Comparison of ENCODE assay signal across 10 cellular contexts in the genomic region with DNA sequence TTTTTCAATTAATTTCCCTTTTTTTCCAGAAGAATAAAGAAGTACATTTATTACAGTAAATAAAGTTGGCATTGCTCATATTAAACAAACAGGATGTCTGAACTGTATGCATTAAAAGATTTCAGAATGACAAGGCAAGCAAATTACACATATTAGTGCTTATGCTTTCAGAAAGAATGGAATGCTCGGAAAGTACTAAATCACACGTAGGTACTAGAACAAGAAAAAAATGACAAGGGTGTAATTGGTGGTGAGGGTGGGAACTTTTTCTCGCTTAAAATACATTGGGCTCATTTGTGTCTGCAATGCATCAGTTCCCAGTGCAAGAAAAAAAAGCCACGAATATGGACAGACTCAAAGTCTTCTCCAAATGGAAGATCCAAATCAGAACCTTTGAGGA. TPM values are rescaled to one million over a fixed set of nuclear protein-coding genes. Genes with fewer than 3 reads are reported as not detected.
DNase-seq lines count a peak whose midpoint lies in the region; ATAC-seq lines count a peak whose summit lies in the region.
"Had no signal": no experiment of that assay in that cellular context is flagged by ENCODE, and none has a peak within 500 bp of the region (broad histone marks: within the 10 kb centered on the region; RNA-seq: fewer than 3 reads in every experiment).

No MANE protein-coding gene starts in this region.

- no peaks in the 10 kb centered on the region for H3K27me3 Mint-ChIP-seq in activated CD4-positive, alpha-beta memory T cell treated with anti-CD3 and anti-CD28 coated beads, Interleukin-2, amount 10 ng/mL, durations not matched to agents 7 days and 5 days
- H3K27me3 Mint-ChIP-seq in natural killer cell treated with Interleukin-12 subunit alpha and Interleukin-12 subunit beta and Interleukin-15 and Interleukin-18, amount 100 ng/mL, for 72 hours = no peaks in the 10 kb centered on the region

- POLR2A ChIA-PET in activated CD4-positive, alpha-beta memory T cell treated with anti-CD3 and anti-CD28 coated beads, Interleukin-2, amount 10 ng/mL, durations not matched to agents 7 days and 5 days (lab: Charles Lee) = interaction anchor here (0.6 to 6.5 kb wide), 18 partner anchors 9 to 1413 kb away, joined by 3 to 88 read pairs (median 4); a partner anchor contains a TSS

- H3K36me3 Mint-ChIP-seq in activated CD4-positive, alpha-beta memory T cell treated with anti-CD3 and anti-CD28 coated beads, Interleukin-2, amount 10 ng/mL, durations not matched to agents 7 days and 5 days (ENCODE audit: low read depth) = peaks cover 24% of the 10 kb centered on the region
- peaks cover 4% of the 10 kb centered on the region for H3K36me3 Mint-ChIP-seq in natural killer cell treated with Interleukin-12 subunit alpha and Interleukin-12 subunit beta and Interleukin-15 and Interleukin-18, amount 100 ng/mL, for 72 hours

- CTCF ChIA-PET in activated CD4-positive, alpha-beta memory T cell treated with anti-CD3 and anti-CD28 coated beads, Interleukin-2, amount 10 ng/mL, durations not matched to agents 7 days and 5 days (lab: Charles Lee) = interaction anchor here (0.6 to 1.5 kb wide), 2 partner anchors 184 to 186 kb away, joined by 3 read pairs; no protein-coding TSS in a partner anchor

- H3K4me3 Mint-ChIP-seq in activated CD4-positive, alpha-beta memory T cell treated with anti-CD3 and anti-CD28 coated beads, Interleukin-2, amount 10 ng/mL, durations not matched to agents 7 days and 5 days = peak overlapping the region; percentile 70
- H3K4me3 Mint-ChIP-seq in natural killer cell treated with Interleukin-12 subunit alpha and Interleukin-12 subunit beta and Interleukin-15 and Interleukin-18, amount 100 ng/mL, for 72 hours = peak overlapping the region; percentile 78

- ATAC-seq in GM18858 (IDR thresholded peaks at IDR 0.05; ENCODE audit: unreplicated experiment) = peak; percentile 3
- peak; percentile 9 for ATAC-seq in HG02870 (IDR thresholded peaks at IDR 0.05; ENCODE audit: unreplicated experiment)
- ATAC-seq in natural killer cell treated with Interleukin-12 subunit alpha and Interleukin-12 subunit beta and Interleukin-15 and Interleukin-18, amount 100 ng/mL, for 72 hours = peak; percentile 30 to 49

- in situ Hi-C loops in KBM-7 (cut with MboI; ENCODE audit: low pct_unique_long_range_greater_than_20kb, low sequenced_read_pairs) = no loop called here

- H3K27ac ChIP-seq in substantia nigra (ENCODE audit: low read depth, low read length, poor library complexity, severe bottlenecking) = no peak overlapping the region
- H3K27ac ChIP-seq: VCaP had no signal

- peaks cover 4% of the 10 kb centered on the region for H3K9me3 Mint-ChIP-seq in activated CD4-positive, alpha-beta memory T cell treated with anti-CD3 and anti-CD28 coated beads, Interleukin-2, amount 10 ng/mL, durations not matched to agents 7 days and 5 days
- H3K9me3 Mint-ChIP-seq in natural killer cell treated with Interleukin-12 subunit alpha and Interleukin-12 subunit beta and Interleukin-15 and Interleukin-18, amount 100 ng/mL, for 72 hours = no peaks in the 10 kb centered on the region

- no peak for DNase-seq in activated CD4-positive, alpha-beta memory T cell treated with anti-CD3 and anti-CD28 coated beads, Interleukin-2, amount 10 ng/mL, durations not matched to agents 7 days and 5 days
- DNase-seq in natural killer cell treated with Interleukin-12 subunit alpha and Interleukin-12 subunit beta and Interleukin-15 and Interleukin-18, amount 100 ng/mL, for 72 hours (ENCODE audit: low spot score) = no peak
- DNase-seq in AG08395 (ENCODE audit: low spot score) (no peak), substantia nigra (lab: John Stamatoyannopoulos, UW) (no peak), KBM-7 (no peak)
- no peak for DNase-seq in activated CD4-positive, CD25-positive, alpha-beta regulatory T cell (lab: John Stamatoyannopoulos, UW)
- DNase-seq: H7 had no signal

- peaks cover 80% of the 10 kb centered on the region for H3K4me1 Mint-ChIP-seq in activated CD4-positive, alpha-beta memory T cell treated with anti-CD3 and anti-CD28 coated beads, Interleukin-2, amount 10 ng/mL, durations not matched to agents 7 days and 5 days
- H3K4me1 Mint-ChIP-seq in natural killer cell treated with Interleukin-12 subunit alpha and Interleukin-12 subunit beta and Interleukin-15 and Interleukin-18, amount 100 ng/mL, for 72 hours (ENCODE audit: low read depth in 2 of 2) = peaks cover 63 to 69% of the 10 kb centered on the region in 2 donors

- peak overlapping the region; percentile 98 for H3K27ac Mint-ChIP-seq in activated CD4-positive, alpha-beta memory T cell treated with anti-CD3 and anti-CD28 coated beads, Interleukin-2, amount 10 ng/mL, durations not matched to agents 7 days and 5 days
- no peak overlapping the region for H3K27ac Mint-ChIP-seq in natural killer cell treated with Interleukin-12 subunit alpha and Interleukin-12 subunit beta and Interleukin-15 and Interleukin-18, amount 100 ng/mL, for 72 hours

RNA-seq across cellular contexts. Expression of a gene that starts 33.3 kb away (rescaled TPM):
- total RNA-seq in activated CD4-positive, alpha-beta memory T cell treated with anti-CD3 and anti-CD28 coated beads, Interleukin-2, amount 10 ng/mL, durations not matched to agents 7 days and 5 days = 100 to 1,000 TPM; 153 to 158 TPM
- total RNA-seq in natural killer cell treated with Interleukin-12 subunit alpha and Interleukin-12 subunit beta and Interleukin-15 and Interleukin-18, amount 100 ng/mL, for 72 hours = 100 to 1,000 TPM; 452 to 579 TPM
